8 cellular contexts compared by ENCODE assay signal in the genomic region with DNA sequence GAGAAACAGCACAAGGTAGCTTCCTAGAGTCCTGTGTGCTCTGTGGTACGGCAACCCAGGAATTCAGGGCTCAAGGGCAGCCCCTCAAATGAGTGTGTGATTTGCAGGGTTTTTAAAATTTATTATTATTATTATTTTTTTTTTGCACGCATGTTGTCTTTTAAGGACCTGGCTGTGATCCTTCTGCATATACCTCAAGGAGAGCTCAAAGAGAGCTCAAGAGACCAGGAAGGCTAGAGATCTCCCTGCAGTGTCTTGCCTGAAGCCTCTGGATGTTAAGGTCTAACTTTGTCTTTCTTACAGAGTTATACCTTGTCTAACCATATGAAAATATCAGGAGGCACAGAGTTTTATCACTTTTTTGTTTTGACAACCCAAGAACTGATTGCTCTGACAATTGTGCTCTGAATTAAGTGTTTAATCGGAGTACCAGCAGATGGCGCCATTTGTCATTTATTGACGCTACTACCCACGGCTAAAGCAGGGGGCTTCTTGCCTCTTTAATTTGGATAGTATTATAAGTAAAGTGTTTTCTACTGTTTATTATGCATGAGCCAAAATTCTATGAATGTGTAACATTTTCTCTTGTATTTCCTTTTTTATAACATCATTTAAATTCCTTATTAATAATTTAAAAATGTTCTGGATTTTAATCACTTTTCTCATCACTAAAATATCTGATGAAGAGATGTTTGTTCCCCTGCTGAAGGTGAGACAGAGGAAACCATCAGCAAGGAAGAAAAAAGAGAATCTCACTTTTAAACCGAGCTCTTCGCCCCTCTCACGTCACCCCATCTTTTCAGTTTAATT. TPM values are rescaled to one million over a fixed set of nuclear protein-coding genes. Genes with fewer than 3 reads are reported as not detected.
DNase-seq lines count a peak whose midpoint lies in the region; ATAC-seq, FAIRE-seq and TF ChIP-seq lines count a peak whose summit lies in the region.

No MANE protein-coding gene starts in this region.

- H3K9me3 ChIP-seq in AG04450 (ENCODE audit: control insufficient read depth, insufficient read depth, low read length), result no peaks in the 10 kb centered on the region
- no peaks in the 10 kb centered on the region for H3K9me3 ChIP-seq in vagina

- peak; percentile 76 for TF ChIP-seq CTCF in AG04450 (IDR thresholded peaks at IDR 0.05; ENCODE audit: low read depth, low read length)
- TF ChIP-seq CTCF in vagina (IDR thresholded peaks at IDR 0.05), result peak; percentile 48 to 89 (median 73)

- POLR2A ChIA-PET in AG04450 (lab: Yijun Ruan, JAX), result no interaction called here

- no peak for TF ChIP-seq POLR2A in vagina (IDR thresholded peaks at IDR 0.05)

- no peak overlapping the region for H3K27ac ChIP-seq in AG04450 (ENCODE audit: low read depth, low read length)
- H3K27ac ChIP-seq in vagina, result no peak overlapping the region

- no peaks in the 10 kb centered on the region for H3K36me3 ChIP-seq in vagina

- CTCF ChIA-PET in AG04450 (lab: Charles Lee), result interaction anchor here (0.5 to 5.1 kb wide), 50 partner anchors 9 to 1387 kb away, joined by 3 to 40 read pairs (median 4); no protein-coding TSS in a partner anchor

- H3K27me3 ChIP-seq in AG04450 (ENCODE audit: control insufficient read depth, insufficient read depth, low read length) (peaks cover 2% of the 10 kb centered on the region), vagina (no peaks in the 10 kb centered on the region)

- peak; percentile 84 for FAIRE-seq in frontal cortex (lab: Jason Lieb, UNC)

- peak; percentile 27 for DNase-seq in AG04450 (ENCODE audit: low read depth, low spot score)
- DNase-seq in KG1 (lab: John Stamatoyannopoulos, UW), result peak; percentile 12
- DNase-seq in RKO (ENCODE audit: low spot score), result peak; percentile 58
- DNase-seq in activated T-helper 1 cell treated with anti-CD3 and anti-CD28 coated beads, Interleukin-2, amount 50 U/mL, for 16 hours (ENCODE audit: low read depth in 1 of 2, low spot score in 1 of 2), result peak; percentile 14 to 18
- DNase-seq in frontal cortex (ENCODE audit: low spot score in 2 of 2), result peak in 1 of 2 donors; percentile 30
- peak; percentile 73 for DNase-seq in pons (ENCODE audit: low spot score)
- no peak for DNase-seq in vagina (ENCODE audit: extremely low spot score in 2 of 2)

- no peaks in the 10 kb centered on the region for H3K4me1 ChIP-seq in vagina

- ATAC-seq in GM18870 (IDR thresholded peaks at IDR 0.05; ENCODE audit: unreplicated experiment), result peak; percentile 60

- H3K4me3 ChIP-seq in AG04450 (ENCODE audit: low read depth, low read length) (no peak overlapping the region), vagina (no peak overlapping the region)

- intact Hi-C loops in vagina (cut with DNase I), result loop anchor here (5.0 kb wide), 1 partner anchor 659 kb away; no protein-coding TSS in a partner anchor

RNA-seq across cellular contexts. Expression of a gene that starts 35.8 kb away (rescaled TPM):
- 115 and 138 TPM in 2 replicates for polyA plus RNA-seq in AG04450 (2011; rRNA removed)
- 55.6 and 56.1 TPM in 2 replicates for polyA minus RNA-seq in AG04450 (2011; rRNA and poly(A)+ RNA removed)
- total RNA-seq in frontal cortex, result 797 TPM
- 53.8 TPM for total RNA-seq in vagina

Comparison
In these comparisons a context has a peak if more than half of its experiments do, and no peak if none do; other contexts are left out.
1. DNase-seq: peak in AG04450 (single experiment), KG1 (single experiment), RKO (single experiment), activated T-helper 1 cell treated with anti-CD3 and anti-CD28 coated beads, Interleukin-2, amount 50 U/mL, for 16 hours (2 of 2) and pons (single experiment); none in vagina (0 of 2).
2. RNA of a gene that starts 35.8 kb away (total RNA-seq): 797 TPM in frontal cortex (single experiment); 53.8 TPM in vagina (single experiment); every median in the first group is over 10 times any median in the second.